ENCODE assay signal across 14 cellular contexts in genomic region chr5:177489119-177489716, GRCh38. TPM values are rescaled to one million over a fixed set of nuclear protein-coding genes. Genes with fewer than 3 reads are reported as not detected.
DNase-seq lines count a peak whose midpoint lies in the region; ATAC-seq, FAIRE-seq and TF ChIP-seq lines count a peak whose summit lies in the region.
"Had no signal": no experiment of that assay in that cellular context is flagged by ENCODE, and none has a peak within 500 bp of the region (broad histone marks: within the 10 kb centered on the region; RNA-seq: fewer than 3 reads in every experiment).

No MANE protein-coding gene starts in this region.

- H3K9me3 ChIP-seq in BE2C: no peaks in the 10 kb centered on the region
- H3K9me3 ChIP-seq in HCT116 (ENCODE audit: control insufficient read depth in 1 of 2, insufficient read depth in 1 of 2, low read depth in 1 of 2, low read length in 2 of 2): no peaks in the 10 kb centered on the region
- H3K9me3 ChIP-seq in astrocyte (ENCODE audit: insufficient read depth, low read depth, low read length): no peaks in the 10 kb centered on the region
- no peaks in the 10 kb centered on the region for H3K9me3 ChIP-seq in muscle layer of colon (ENCODE audit: low read length)
- H3K9me3 ChIP-seq: pancreas had no signal

- H3K36me3 ChIP-seq in BE2C (peaks cover 30% of the 10 kb centered on the region), HCT116 (ENCODE audit: control insufficient read depth in 1 of 2, insufficient read depth in 2 of 2, low read length in 2 of 2) (peaks cover 16 to 40% of the 10 kb centered on the region in 2 experiments; a peak in 3 of 4 replicates), astrocyte (ENCODE audit: insufficient read depth, low read length) (peaks cover 57% of the 10 kb centered on the region), muscle layer of colon (ENCODE audit: insufficient read depth, low read length) (peaks cover 83% of the 10 kb centered on the region)
- H3K36me3 ChIP-seq: pancreas had no signal

- no peak for TF ChIP-seq POLR2A in HCT116 (IDR thresholded peaks at IDR 0.05; ENCODE audit: borderline replicate concordance, extremely low read depth, insufficient read depth, insufficient read length)

- peaks cover 40% of the 10 kb centered on the region for H3K79me2 ChIP-seq in HCT116 (ENCODE audit: insufficient read depth, low read length)
- peaks cover 88% of the 10 kb centered on the region for H3K79me2 ChIP-seq in astrocyte (ENCODE audit: insufficient read depth, low read length)

- no peaks in the 10 kb centered on the region for H3K27me3 Mint-ChIP-seq in astrocyte (ENCODE audit: low read depth, unreplicated experiment)
- no peaks in the 10 kb centered on the region for H3K27me3 Mint-ChIP-seq in activated naive CD4-positive, alpha-beta T cell treated with anti-CD3 and anti-CD28 coated beads, Interleukin-2, amount 10 ng/mL, durations not matched to agents 7 days and 5 days
- H3K27me3 Mint-ChIP-seq: effector memory CD8-positive, alpha-beta T cell had no signal

- H3K9ac ChIP-seq in HCT116 (ENCODE audit: low read length): no peak overlapping the region
- H3K9ac ChIP-seq in astrocyte (ENCODE audit: low read length): peak overlapping the region; percentile 16
- H3K9ac ChIP-seq in muscle layer of colon (ENCODE audit: low read length): no peak overlapping the region

- H2AFZ ChIP-seq in HCT116 (ENCODE audit: low read depth, low read length, poor library complexity, severe bottlenecking): no peak overlapping the region
- H2AFZ ChIP-seq in astrocyte (ENCODE audit: low read depth, low read length): no peak overlapping the region

- CTCF ChIA-PET in HCT116 (lab: Charles Lee): interaction anchor here (1.2 kb wide), 1 partner anchor 32 kb away, joined by 4 read pairs; no protein-coding TSS in a partner anchor
- CTCF ChIA-PET in activated naive CD4-positive, alpha-beta T cell treated with anti-CD3 and anti-CD28 coated beads, Interleukin-2, amount 10 ng/mL, durations not matched to agents 7 days and 5 days (lab: Charles Lee): interaction anchor here (0.7 to 2.3 kb wide), 2 partner anchors 9 to 12 kb away, joined by 3 to 10 read pairs; no protein-coding TSS in a partner anchor

- no peak overlapping the region for H3K4me3 ChIP-seq in BE2C (ENCODE audit: low read depth, low read length)
- H3K4me3 ChIP-seq in HCT116 (replicated peaks in 1 of 2; ENCODE audit: low read depth in 1 of 2, low read length in 2 of 2): no peak overlapping the region
- no peak overlapping the region for H3K4me3 ChIP-seq in astrocyte (ENCODE audit: insufficient read depth, low read depth, low read length)
- H3K4me3 ChIP-seq in muscle layer of colon (ENCODE audit: low read depth in 1 of 2, low read length in 2 of 2): no peak overlapping the region
- H3K4me3 ChIP-seq: pancreas had no signal

- H3K27ac ChIP-seq in HCT116 (ENCODE audit: low read depth, low read length): no peak overlapping the region
- no peak overlapping the region for H3K27ac ChIP-seq in astrocyte (ENCODE audit: low read depth, low read length)
- peak overlapping the region; percentile 43 for H3K27ac ChIP-seq in muscle layer of colon (ENCODE audit: low read depth, low read length)
- H3K27ac ChIP-seq: pancreas had no signal

- peaks cover 26% of the 10 kb centered on the region for H3K36me3 Mint-ChIP-seq in astrocyte (ENCODE audit: low read depth, unreplicated experiment)
- H3K36me3 Mint-ChIP-seq in activated naive CD4-positive, alpha-beta T cell treated with anti-CD3 and anti-CD28 coated beads, Interleukin-2, amount 10 ng/mL, durations not matched to agents 7 days and 5 days: peaks cover 21% of the 10 kb centered on the region

- H3K4me1 ChIP-seq in BE2C (peaks cover 9% of the 10 kb centered on the region), HCT116 (ENCODE audit: control insufficient read depth in 1 of 2, insufficient read depth in 2 of 2, low read length in 2 of 2) (peaks cover 13 to 34% of the 10 kb centered on the region in 2 experiments), astrocyte (ENCODE audit: insufficient read depth, low read length) (peaks cover 62% of the 10 kb centered on the region), muscle layer of colon (ENCODE audit: insufficient read depth, low read length) (peaks cover 74% of the 10 kb centered on the region)
- H3K4me1 ChIP-seq: pancreas had no signal

- FAIRE-seq in astrocyte (lab: Jason Lieb, UNC): no peak
- FAIRE-seq: pancreas had no signal

- H3K9me2 ChIP-seq in HCT116 (ENCODE audit: insufficient read depth): no peaks in the 10 kb centered on the region

- H3K27me3 ChIP-seq in BE2C (no peaks in the 10 kb centered on the region), HCT116 (ENCODE audit: insufficient read depth, low read length) (no peaks in the 10 kb centered on the region), astrocyte (ENCODE audit: insufficient read depth, low read length) (no peaks in the 10 kb centered on the region), muscle layer of colon (ENCODE audit: control insufficient read depth in 1 of 2, insufficient read depth in 2 of 2, low read length in 2 of 2) (no peaks in the 10 kb centered on the region)
- H3K27me3 ChIP-seq: pancreas had no signal

- H3K9me3 Mint-ChIP-seq in astrocyte (ENCODE audit: unreplicated experiment): no peaks in the 10 kb centered on the region
- H3K9me3 Mint-ChIP-seq in activated naive CD4-positive, alpha-beta T cell treated with anti-CD3 and anti-CD28 coated beads, Interleukin-2, amount 10 ng/mL, durations not matched to agents 7 days and 5 days: no peaks in the 10 kb centered on the region
- H3K9me3 Mint-ChIP-seq: effector memory CD8-positive, alpha-beta T cell had no signal

- H3K4me2 ChIP-seq in HCT116 (ENCODE audit: low read length): no peak overlapping the region
- H3K4me2 ChIP-seq in astrocyte (ENCODE audit: low read length): peak overlapping the region; percentile 55

- peaks cover 46% of the 10 kb centered on the region for H3K4me1 Mint-ChIP-seq in astrocyte (ENCODE audit: low read depth, unreplicated experiment)
- peaks cover 10% of the 10 kb centered on the region for H3K4me1 Mint-ChIP-seq in activated naive CD4-positive, alpha-beta T cell treated with anti-CD3 and anti-CD28 coated beads, Interleukin-2, amount 10 ng/mL, durations not matched to agents 7 days and 5 days

- ATAC-seq in HCT116 (0 out of 2 replicates have a peak, but pooled peaks have one; percentile 13), GM21528 (IDR thresholded peaks at IDR 0.05; ENCODE audit: low FRiP score, unreplicated experiment) (no peak), GM21529 (IDR thresholded peaks at IDR 0.05; ENCODE audit: unreplicated experiment) (no peak)
- ATAC-seq: effector memory CD8-positive, alpha-beta T cell; Right ventricle myocardium inferior had no signal

- RAD21 ChIA-PET in HCT116 (lab: Charles Lee; ENCODE audit: low non-redundant PET in 1 of 2, low total read pairs in 2 of 2, uncharacterized antibody in 2 of 2, unreplicated experiment in 2 of 2): no interaction called here

- peak; percentile 60 for TF ChIP-seq CTCF in BE2C (IDR thresholded peaks at IDR 0.05; ENCODE audit: low read depth, low read length)
- peak in 2 of 3 experiments; percentile 25 to 35; a peak in 3 of 6 replicates for TF ChIP-seq CTCF in HCT116 (IDR thresholded peaks at IDR 0.05 in 2 of 3, conservative IDR thresholded peaks at IDR 0.05 in 1 of 3; ENCODE audit: borderline replicate concordance in 1 of 3, insufficient read depth in 1 of 3, low read depth in 2 of 3, low read length in 2 of 3)
- no peak for TF ChIP-seq CTCF in astrocyte (IDR thresholded peaks at IDR 0.05; ENCODE audit: insufficient read depth, low read depth, low read length)

- TF ChIP-seq RAD21 in HCT116 (IDR thresholded peaks at IDR 0.05; ENCODE audit: low read depth): no peak

- H3K4me3 Mint-ChIP-seq in astrocyte (ENCODE audit: unreplicated experiment): peak overlapping the region; percentile 45
- no peak overlapping the region for H3K4me3 Mint-ChIP-seq in activated naive CD4-positive, alpha-beta T cell treated with anti-CD3 and anti-CD28 coated beads, Interleukin-2, amount 10 ng/mL, durations not matched to agents 7 days and 5 days
- H3K4me3 Mint-ChIP-seq: effector memory CD8-positive, alpha-beta T cell had no signal

- intact Hi-C loops in HCT116 (cut with micrococcal nuclease): no loop called here

- H3K27ac Mint-ChIP-seq in astrocyte (ENCODE audit: unreplicated experiment): peak overlapping the region; percentile 18
- no peak overlapping the region for H3K27ac Mint-ChIP-seq in activated naive CD4-positive, alpha-beta T cell treated with anti-CD3 and anti-CD28 coated beads, Interleukin-2, amount 10 ng/mL, durations not matched to agents 7 days and 5 days
- H3K27ac Mint-ChIP-seq: effector memory CD8-positive, alpha-beta T cell had no signal

- BruUV-seq in HCT116 (replicated peaks; lab: Mats Ljungman, UMichigan): no TSS peak

- peaks cover 4% of the 10 kb centered on the region; the same call in 1 of the 2 replicates for H4K20me1 ChIP-seq in HCT116 (ENCODE audit: insufficient read depth)
- H4K20me1 ChIP-seq in astrocyte (ENCODE audit: insufficient read depth, low read length): peaks cover 93% of the 10 kb centered on the region

- POLR2A ChIA-PET in HCT116 (lab: Charles Lee): interaction anchor here (1.3 kb wide), 1 partner anchor 12 kb away, joined by 3 read pairs; no protein-coding TSS in a partner anchor

- peak; percentile 85 for DNase-seq in BE2C
- DNase-seq in HCT116 (ENCODE audit: low read depth, low spot score): no peak
- no peak for DNase-seq in astrocyte (ENCODE audit: low read depth)
- no peak for DNase-seq in activated naive CD4-positive, alpha-beta T cell treated with anti-CD3 and anti-CD28 coated beads, Interleukin-2, amount 10 ng/mL, durations not matched to agents 7 days and 5 days
- no peak for DNase-seq in HPDE6-E6E7 (ENCODE audit: extremely low spot score)
- DNase-seq: activated effector memory CD4-positive, alpha-beta T cell treated with anti-CD3 and anti-CD28 coated beads, Interleukin-2, amount 50 U/mL, for 16 hours; effector memory CD8-positive, alpha-beta T cell; mesenchymal stem cell; NCI-H1436 treated with DMSO at 0.1 percent for 48 hours had no signal

RNA-seq across cellular contexts. Expression of gene PDLIM7, which starts 8.2 kb away (rescaled TPM):
- polyA plus RNA-seq in BE2C (2012; ENCODE audit: insufficient read depth, insufficient read length, low read depth): 84.1 TPM
- total RNA-seq in HCT116 (2021; ENCODE audit: unreplicated experiment) (153 TPM), astrocyte (590 and 591 TPM in 2 replicates)
- polyA plus RNA-seq in HCT116 (2012): 152 and 163 TPM in 2 replicates

RNA-seq across cellular contexts. Expression of gene DBN1, which starts 15.8 kb away (rescaled TPM):
- 454 TPM for polyA plus RNA-seq in BE2C (2012; ENCODE audit: insufficient read depth, insufficient read length, low read depth)
- 144 TPM for total RNA-seq in HCT116 (2021; ENCODE audit: unreplicated experiment)
- polyA plus RNA-seq in HCT116 (2012): 110 and 117 TPM in 2 replicates
- total RNA-seq in astrocyte: 350 and 371 TPM in 2 replicates

RNA-seq across cellular contexts. Expression of gene DOK3, which starts 20.4 kb away (rescaled TPM):
- 33.9 TPM for polyA plus RNA-seq in BE2C (2012; ENCODE audit: insufficient read depth, insufficient read length, low read depth)
- total RNA-seq in HCT116 (2021; ENCODE audit: unreplicated experiment) (8.0 TPM), astrocyte (15.6 and 16.3 TPM in 2 replicates)
- polyA plus RNA-seq in HCT116 (2012): 3.3 and 3.7 TPM in 2 replicates

RNA-seq across cellular contexts. Expression of gene DDX41, which starts 27.5 kb away (rescaled TPM):
- 914 TPM for polyA plus RNA-seq in BE2C (2012; ENCODE audit: insufficient read depth, insufficient read length, low read depth)
- 141 TPM for total RNA-seq in HCT116 (2021; ENCODE audit: unreplicated experiment)
- 267 and 489 TPM in 2 replicates for polyA plus RNA-seq in HCT116 (2012)
- 92.5 and 99.5 TPM in 2 replicates for total RNA-seq in astrocyte

RNA-seq across cellular contexts. Expression of gene PRR7, which starts 42.6 kb away (rescaled TPM):
- polyA plus RNA-seq in BE2C (2012; ENCODE audit: insufficient read depth, insufficient read length, low read depth): 84.9 TPM
- total RNA-seq in HCT116 (2021; ENCODE audit: unreplicated experiment): 39.9 TPM
- polyA plus RNA-seq in HCT116 (2012): 28.9 and 29.4 TPM in 2 replicates
- total RNA-seq in astrocyte: 9.9 TPM in 2 replicates
